In genomic region chr11:106466441-106467190, GRCh38 we compare ENCODE assay signal across 12 cellular contexts.
DNase-seq lines count a peak whose midpoint lies in the region; ATAC-seq, FAIRE-seq and TF ChIP-seq lines count a peak whose summit lies in the region.
"Had no signal": no experiment of that assay in that cellular context is flagged by ENCODE, and none has a peak within 500 bp of the region (broad histone marks: within the 10 kb centered on the region; RNA-seq: fewer than 3 reads in every experiment).

No MANE protein-coding gene starts in this region.

- ATAC-seq in HG03571 (IDR thresholded peaks at IDR 0.05; ENCODE audit: unreplicated experiment), result no peak
- ATAC-seq: activated CD8-positive, alpha-beta memory T cell treated with anti-CD3 and anti-CD28 coated beads, Interleukin-2, amount 10 ng/mL, durations not matched to agents 7 days and 5 days; natural killer cell had no signal

- no peaks in the 10 kb centered on the region for H3K79me2 ChIP-seq in mammary epithelial cell (ENCODE audit: insufficient read depth, low read length)

- BruUV-seq in MCF 10A (replicated peaks; lab: Mats Ljungman, UMichigan) (no TSS peak), mammary epithelial cell (replicated peaks; lab: Mats Ljungman, UMichigan) (no TSS peak)

- 76% methylated on average over 7 of the region's 7 CpGs for WGBS in mammary epithelial cell (ENCODE audit: low coverage, missing lambda C conversion rate)
- WGBS in spleen, 5 donors, result 59 to 66% (median 62%) methylated on average over 7 of the region's 7 CpGs
- whole genome bisulfite sequencing in adrenal gland, 4 donors, result 59 to 66% (median 63%) methylated on average over 7 of the region's 7 CpGs

- intact Hi-C loops in MCF 10A (cut with micrococcal nuclease), result loop anchor here (10.0 kb wide), 1 partner anchor 238 kb away; no protein-coding TSS in a partner anchor
- intact Hi-C loops in mammary epithelial cell (cut with micrococcal nuclease), result no loop called here
- intact Hi-C loops in spleen (cut with DNase I; ENCODE audit: low total_unique reads), result no loop called here
- intact Hi-C loops in adrenal gland (cut with DNase I), result no loop called here

- no peak for FAIRE-seq in urothelium cell line (lab: Jason Lieb, UNC)

- H3K9me3 ChIP-seq in mammary epithelial cell (replicated peaks; ENCODE audit: insufficient read depth, low read length) (no peaks in the 10 kb centered on the region), adipocyte (ENCODE audit: control insufficient read depth, low read length) (no peaks in the 10 kb centered on the region), spleen (peaks cover 0 to 2% (median 0%) of the 10 kb centered on the region in 8 donors), adrenal gland (replicated peaks in 1 of 3) (no peaks in the 10 kb centered on the region)
- H3K9me3 ChIP-seq: tibial artery had no signal

- H3K27me3 ChIP-seq in mammary epithelial cell (ENCODE audit: insufficient read depth, low read length) (no peaks in the 10 kb centered on the region), adipocyte (replicated peaks; ENCODE audit: control insufficient read depth, insufficient read depth, low read length) (no peaks in the 10 kb centered on the region), spleen (replicated peaks in 1 of 7) (no peaks in the 10 kb centered on the region), adrenal gland (no peaks in the 10 kb centered on the region)
- H3K27me3 ChIP-seq: tibial artery had no signal

- H3K4me2 ChIP-seq in mammary epithelial cell (ENCODE audit: insufficient read depth, low read depth, low read length), result no peak overlapping the region

- TF ChIP-seq CTCF in MCF 10A (IDR thresholded peaks at IDR 0.05; ENCODE audit: unreplicated experiment), result no peak
- TF ChIP-seq CTCF in mammary epithelial cell (conservative IDR thresholded peaks at IDR 0.05 in 1 of 2, IDR thresholded peaks at IDR 0.05 in 1 of 2; ENCODE audit: extremely low read depth in 1 of 2, insufficient read depth in 1 of 2, low read depth in 1 of 2, low read length in 2 of 2), result no peak
- TF ChIP-seq CTCF in glutamatergic neuron (IDR thresholded peaks at IDR 0.05; ENCODE audit: partially characterized antibody, unreplicated experiment), result no peak
- no peak for TF ChIP-seq CTCF in spleen (IDR thresholded peaks at IDR 0.05 in 8 of 11, conservative IDR thresholded peaks at IDR 0.05 in 3 of 11)
- TF ChIP-seq CTCF in adrenal gland (IDR thresholded peaks at IDR 0.05), result no peak

- H3K4me3 ChIP-seq in mammary epithelial cell (replicated peaks in 1 of 3; ENCODE audit: insufficient read depth in 1 of 3, low read depth in 2 of 3, low read length in 3 of 3) (no peak overlapping the region), adipocyte (ENCODE audit: low read length) (no peak overlapping the region), spleen (no peak overlapping the region), adrenal gland (no peak overlapping the region)
- H3K4me3 ChIP-seq: tibial artery had no signal

- H3K36me3 ChIP-seq in mammary epithelial cell (ENCODE audit: insufficient read depth, low read length) (no peaks in the 10 kb centered on the region), adipocyte (ENCODE audit: control insufficient read depth, insufficient read depth, low read length, severe bottlenecking) (no peaks in the 10 kb centered on the region), spleen (no peaks in the 10 kb centered on the region), adrenal gland (replicated peaks in 1 of 2) (no peaks in the 10 kb centered on the region)
- H3K36me3 ChIP-seq: tibial artery had no signal

- H3K9ac ChIP-seq in mammary epithelial cell (ENCODE audit: insufficient read depth, low read length), result no peak overlapping the region
- H3K9ac ChIP-seq in adipocyte (ENCODE audit: low read length), result no peak overlapping the region

- TF ChIP-seq POLR2A in spleen (IDR thresholded peaks at IDR 0.05) (no peak), adrenal gland (IDR thresholded peaks at IDR 0.05) (no peak)

- H3K4me1 Mint-ChIP-seq in MCF 10A (ENCODE audit: insufficient read depth, unreplicated experiment) (peaks cover 12% of the 10 kb centered on the region), glutamatergic neuron (ENCODE audit: low read depth, unreplicated experiment) (peaks cover 32% of the 10 kb centered on the region)
- H3K4me1 Mint-ChIP-seq: activated CD8-positive, alpha-beta memory T cell treated with anti-CD3 and anti-CD28 coated beads, Interleukin-2, amount 10 ng/mL, durations not matched to agents 7 days and 5 days; natural killer cell had no signal

- no peak overlapping the region for H2AFZ ChIP-seq in mammary epithelial cell (ENCODE audit: low read depth, low read length)

- H3K9me3 Mint-ChIP-seq in MCF 10A (ENCODE audit: unreplicated experiment), result no peaks in the 10 kb centered on the region
- H3K9me3 Mint-ChIP-seq in glutamatergic neuron (ENCODE audit: unreplicated experiment), result no peaks in the 10 kb centered on the region

- H3K27me3 Mint-ChIP-seq in MCF 10A (ENCODE audit: insufficient read depth, unreplicated experiment) (no peaks in the 10 kb centered on the region), glutamatergic neuron (ENCODE audit: unreplicated experiment) (peaks cover 2% of the 10 kb centered on the region)
- H3K27me3 Mint-ChIP-seq: activated CD8-positive, alpha-beta memory T cell treated with anti-CD3 and anti-CD28 coated beads, Interleukin-2, amount 10 ng/mL, durations not matched to agents 7 days and 5 days had no signal

- H3K4me1 ChIP-seq in mammary epithelial cell (ENCODE audit: insufficient read depth, low read length), result peaks cover 3% of the 10 kb centered on the region
- H3K4me1 ChIP-seq in adipocyte (ENCODE audit: control insufficient read depth, insufficient read depth, low read length), result peaks cover 45% of the 10 kb centered on the region
- H3K4me1 ChIP-seq in spleen, result peaks cover 0 to 13% (median 0%) of the 10 kb centered on the region in 6 donors
- H3K4me1 ChIP-seq in adrenal gland (replicated peaks in 1 of 2), result peaks cover 12 to 30% of the 10 kb centered on the region in 2 donors

- DNase-seq in MCF 10A (ENCODE audit: unreplicated experiment) (peak; percentile 28), mammary epithelial cell (no peak), adipocyte (ENCODE audit: low read depth) (peak; percentile 71), glutamatergic neuron (no peak), urothelium cell line (ENCODE audit: low spot score) (peak; percentile 20), spleen (no peak), adrenal gland (no peak)
- DNase-seq: activated CD8-positive, alpha-beta memory T cell treated with anti-CD3 and anti-CD28 coated beads, Interleukin-2, amount 10 ng/mL, durations not matched to agents 7 days and 5 days; natural killer cell; NCI-H345; tibial artery had no signal

- H3K27ac Mint-ChIP-seq in MCF 10A (ENCODE audit: low read depth, unreplicated experiment) (no peak overlapping the region), glutamatergic neuron (ENCODE audit: unreplicated experiment) (peak overlapping the region; percentile 69)
- H3K27ac Mint-ChIP-seq: activated CD8-positive, alpha-beta memory T cell treated with anti-CD3 and anti-CD28 coated beads, Interleukin-2, amount 10 ng/mL, durations not matched to agents 7 days and 5 days; natural killer cell had no signal

- H3K27ac ChIP-seq in mammary epithelial cell (ENCODE audit: insufficient read depth, low read depth, low read length) (no peak overlapping the region), spleen (no peak overlapping the region), adrenal gland (peak overlapping the region in 2 of 5 donors; percentile 23 to 28)
- H3K27ac ChIP-seq: tibial artery had no signal

- H3K36me3 Mint-ChIP-seq in MCF 10A (ENCODE audit: insufficient read depth, unreplicated experiment) (peaks cover 4% of the 10 kb centered on the region), glutamatergic neuron (ENCODE audit: unreplicated experiment) (no peaks in the 10 kb centered on the region)
- H3K36me3 Mint-ChIP-seq: activated CD8-positive, alpha-beta memory T cell treated with anti-CD3 and anti-CD28 coated beads, Interleukin-2, amount 10 ng/mL, durations not matched to agents 7 days and 5 days had no signal

- POLR2A ChIA-PET in MCF 10A (lab: Yijun Ruan, JAX), result interaction anchor here (0.6 kb wide), 1 partner anchor 19 kb away, joined by 3 read pairs; no protein-coding TSS in a partner anchor

- H4K20me1 ChIP-seq in mammary epithelial cell (ENCODE audit: insufficient read depth, low read length), result no peaks in the 10 kb centered on the region

- in situ Hi-C loops in mammary epithelial cell (cut with MboI; ENCODE audit: low sequenced_read_pairs in 2 of 2), result no loop called here

- dilution Hi-C loops in mammary epithelial cell (cut with HindIII; ENCODE audit: low sequenced_read_pairs), result no loop called here

- CTCF ChIA-PET in MCF 10A (lab: Yijun Ruan, JAX), result no interaction called here
- CTCF ChIA-PET in mammary epithelial cell (lab: Charles Lee; ENCODE audit: low non-redundant PET), result interaction anchor here (0.6 kb wide), 1 partner anchor 119 kb away, joined by 3 read pairs; no protein-coding TSS in a partner anchor

- no peak overlapping the region for H3K4me3 Mint-ChIP-seq in MCF 10A (ENCODE audit: unreplicated experiment)
- no peak overlapping the region for H3K4me3 Mint-ChIP-seq in glutamatergic neuron (ENCODE audit: unreplicated experiment)
- H3K4me3 Mint-ChIP-seq: activated CD8-positive, alpha-beta memory T cell treated with anti-CD3 and anti-CD28 coated beads, Interleukin-2, amount 10 ng/mL, durations not matched to agents 7 days and 5 days; natural killer cell had no signal

Comparison
In these comparisons a context has a peak if more than half of its experiments do, and no peak if none do; other contexts are left out.
1. DNase-seq: peak in MCF 10A (single experiment), adipocyte (single experiment) and urothelium cell line (single experiment); none in mammary epithelial cell (single experiment), glutamatergic neuron (single experiment), spleen (single experiment) and adrenal gland (0 of 7).